ENCODE assay signal across 23 cellular contexts in genomic region chr11:119896387-119897045, GRCh38.
"Had no signal": no experiment of that assay in that cellular context is flagged by ENCODE, and none has a peak within 500 bp of the region (broad histone marks: within the 10 kb centered on the region; RNA-seq: fewer than 3 reads in every experiment).

No MANE protein-coding gene starts in this region.

- FAIRE-seq: kidney had no signal

- H3K36me3 ChIP-seq: adrenal gland, ascending aorta, brain microvascular endothelial cell, heart right ventricle, lower lobe of right lung, sigmoid colon, upper lobe of left lung had no signal

- H3K4me2 ChIP-seq: smooth muscle cell had no signal

- H3K4me3 ChIP-seq: adrenal gland, ascending aorta, heart right ventricle, lower lobe of right lung, mucosa of descending colon, sigmoid colon, smooth muscle cell, testis, upper lobe of left lung had no signal

- H3K27ac ChIP-seq: adrenal gland, ascending aorta, brain microvascular endothelial cell, heart right ventricle, lower lobe of right lung, sigmoid colon, testis, upper lobe of left lung had no signal

- H3K9me3 ChIP-seq: adrenal gland, ascending aorta, heart right ventricle, lower lobe of right lung, mucosa of descending colon, sigmoid colon, testis, upper lobe of left lung had no signal

- DNase-seq: activated CD4-positive, alpha-beta memory T cell treated with anti-CD3 and anti-CD28 coated beads for 36 hours; activated CD4-positive, alpha-beta T cell treated with anti-CD3 and anti-CD28 coated beads for 48 hours; activated gamma-delta T cell treated with Interleukin-2 at 50 U/mL for 16 hours; adrenal gland; brain microvascular endothelial cell; caudate nucleus; effector CD8-positive, alpha-beta T cell; erythroblast; foreskin fibroblast; heart right ventricle; kidney; lower lobe of right lung; mesendoderm; mucosa of descending colon; posterior cingulate gyrus; sigmoid colon; stimulated activated CD4-positive, alpha-beta T cell treated with anti-CD3 and anti-CD28 coated beads, Interleukin-2, amount 100 ng/mL, for 48 hours; stimulated activated CD8-positive, alpha-beta memory T cell treated with anti-CD3 and anti-CD28 coated beads, Interleukin-4, amount 100 ng/mL, for 48 hours; stimulated activated naive B cell treated with anti-CD40 and anti-IgM and Interleukin-4, amounts not matched to agents 10 μg/mL and 1 μg/mL and 100 μg/mL, for 72 hours; testis; upper lobe of left lung had no signal

- H3K27me3 ChIP-seq: adrenal gland, ascending aorta, brain microvascular endothelial cell, testis, upper lobe of left lung had no signal

- H3K4me1 ChIP-seq: adrenal gland, lower lobe of right lung, sigmoid colon, testis, upper lobe of left lung had no signal

- ATAC-seq: heart right ventricle; lower lobe of right lung; mucosa of descending colon; stimulated activated naive B cell treated with anti-CD40 and anti-IgM and Interleukin-4, amounts not matched to agents 10 μg/mL and 1 μg/mL and 100 μg/mL, for 72 hours had no signal
